ENCODE assay signal across 1 cellular context in the genomic region with DNA sequence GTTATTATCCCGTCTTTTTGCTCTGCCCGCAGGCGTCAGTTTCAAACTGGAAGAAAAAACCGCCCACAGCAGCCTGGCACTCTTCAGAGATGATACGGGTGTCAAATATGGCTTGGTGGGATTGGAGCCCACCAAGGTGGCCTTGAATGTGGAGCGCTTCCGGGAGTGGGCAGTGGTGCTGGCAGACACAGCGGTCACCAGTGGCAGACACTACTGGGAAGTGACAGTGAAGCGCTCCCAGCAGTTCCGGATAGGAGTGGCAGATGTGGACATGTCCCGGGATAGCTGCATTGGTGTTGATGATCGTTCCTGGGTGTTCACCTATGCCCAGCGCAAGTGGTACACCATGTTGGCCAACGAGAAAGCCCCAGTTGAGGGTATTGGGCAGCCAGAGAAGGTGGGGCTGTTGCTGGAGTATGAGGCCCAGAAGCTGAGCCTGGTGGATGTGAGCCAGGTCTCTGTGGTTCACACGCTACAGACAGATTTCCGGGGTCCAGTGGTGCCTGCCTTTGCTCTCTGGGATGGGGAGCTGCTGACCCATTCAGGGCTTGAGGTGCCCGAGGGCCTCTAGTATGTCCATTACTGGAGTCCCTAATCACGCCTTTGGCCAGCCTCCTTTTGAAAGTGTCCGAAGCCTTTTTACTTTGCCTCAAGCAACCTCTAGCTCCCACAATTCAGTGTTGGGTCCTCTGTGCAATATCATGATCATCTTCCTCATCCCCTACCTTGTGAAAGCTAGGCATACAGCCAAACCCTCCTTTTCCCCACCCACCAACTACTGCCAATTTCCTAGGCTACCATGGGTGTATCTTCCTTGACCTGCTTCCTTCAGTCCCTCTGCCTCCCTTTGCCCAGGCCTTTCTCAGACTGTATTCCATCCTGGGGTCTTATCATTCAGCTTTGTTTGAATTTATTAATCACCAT.
TF ChIP-seq lines count a peak whose summit lies in the region.

No MANE protein-coding gene starts in this region.

TF ChIP-seq in A549, 52 proteins besides CTCF, POLR2A, EP300 and RAD21:
- TF ChIP-seq TP53 (CRISPR knock-in tag; IDR thresholded peaks at IDR 0.05) = 0 out of 2 replicates have a peak, but pooled peaks have one; percentile 36
- no peak for TF ChIP-seq KDM5A (IDR thresholded peaks at IDR 0.05)
- no peak for TF ChIP-seq RARB (CRISPR knock-in tag; IDR thresholded peaks at IDR 0.05)
